In the genomic region with DNA sequence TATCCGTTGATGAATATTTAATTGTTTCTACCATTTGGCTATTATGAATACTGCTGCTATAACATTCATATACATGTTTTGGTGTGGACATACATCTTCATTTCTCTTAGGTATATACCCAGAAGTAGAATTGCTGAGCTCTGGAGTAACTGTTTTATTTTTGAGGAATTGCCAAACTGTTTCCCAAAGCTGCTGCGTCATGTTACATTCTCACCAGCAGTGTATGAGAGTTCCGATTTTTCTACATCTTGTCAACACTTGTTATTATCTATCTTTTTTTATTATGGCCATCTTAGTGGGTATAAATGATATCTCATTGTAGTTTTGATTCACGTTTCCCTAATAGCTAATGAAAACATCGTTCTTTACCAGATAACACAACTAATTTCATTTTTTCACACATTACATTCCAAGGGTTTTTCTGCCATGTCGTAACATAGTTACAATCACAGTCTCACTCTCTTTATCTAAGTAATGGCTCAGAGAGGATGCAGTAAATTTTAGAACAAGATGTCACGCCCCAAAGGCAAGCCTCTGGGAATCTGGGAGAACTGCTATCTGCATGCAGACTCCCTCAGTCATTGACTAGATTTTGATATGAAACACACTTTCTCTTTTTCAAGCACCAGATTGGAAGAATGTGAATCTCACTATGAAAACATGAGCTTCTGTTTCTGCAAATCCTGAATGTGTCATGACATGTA, we compare ENCODE assay signal across 29 cellular contexts. TPM values are rescaled to one million over a fixed set of nuclear protein-coding genes. Genes with fewer than 3 reads are reported as not detected.
"Had no signal": no experiment of that assay in that cellular context is flagged by ENCODE, and none has a peak within 500 bp of the region (broad histone marks: within the 10 kb centered on the region; RNA-seq: fewer than 3 reads in every experiment).

No MANE protein-coding gene starts in this region.

- H3K9me3 ChIP-seq: ascending aorta, colonic mucosa, esophagus squamous epithelium, gastroesophageal sphincter had no signal

- ATAC-seq: activated CD4-positive, CD25-positive, alpha-beta regulatory T cell treated with anti-CD3 and anti-CD28 coated beads, Interleukin-2, amount 50 U/mL, for 24 hours; activated CD8-positive, alpha-beta T cell treated with anti-CD3 and anti-CD28 coated beads for 36 hours; activated T-cell treated with anti-CD3 and anti-CD28 coated beads, Interleukin-2, amount 50 U/mL, for 4 hours; activated T-helper 17 cell treated with anti-CD3 and anti-CD28 coated beads, Interleukin-2, amount 50 U/mL, for 72 hours; gastroesophageal sphincter; T-helper 17 cell had no signal

- DNase-seq: activated B cell treated with CpG ODN at 0.5 μM for 24 hours; activated CD4-positive, alpha-beta T cell treated with anti-CD3 and anti-CD28 coated beads for 48 hours; activated CD4-positive, alpha-beta T cell treated with anti-CD3 and anti-CD28 coated beads, Interleukin-2, amount 50 U/mL, for 1 hour; activated CD4-positive, alpha-beta T cell treated with anti-CD3 and anti-CD28 coated beads, Interleukin-2, amount 50 U/mL, for 48 hours; activated CD8-positive, alpha-beta memory T cell treated with anti-CD3 and anti-CD28 coated beads for 24 hours; activated CD8-positive, alpha-beta T cell treated with anti-CD3 and anti-CD28 coated beads for 36 hours; activated effector memory CD4-positive, alpha-beta T cell treated with Interleukin-2 at 50 U/mL for 16 hours; activated gamma-delta T cell treated with Interleukin-2 at 50 U/mL for 16 hours; activated naive CD4-positive, alpha-beta T cell treated with anti-CD3 and anti-CD28 coated beads, Interleukin-2, amount 50 U/mL, for 16 hours; activated naive CD4-positive, alpha-beta T cell treated with Interleukin-2 at 50 U/mL for 16 hours; activated T-cell treated with anti-CD3 and anti-CD28 coated beads, Interleukin-2, amount 50 U/mL, for 4 hours; brain microvascular endothelial cell; caudate nucleus; cerebellar nuclear complex; colonic mucosa; effector CD8-positive, alpha-beta T cell; esophagus squamous epithelium; foreskin melanocyte; T-helper 1 cell; T-helper 17 cell; T1000; WERI-Rb-1 had no signal

- H3K27ac ChIP-seq: ascending aorta, brain microvascular endothelial cell, colonic mucosa, epithelial cell of prostate, esophagus squamous epithelium, gastroesophageal sphincter, WERI-Rb-1 had no signal

- H3K36me3 ChIP-seq: ascending aorta, brain microvascular endothelial cell, colonic mucosa, esophagus squamous epithelium, gastroesophageal sphincter, WERI-Rb-1 had no signal

- H3K4me3 ChIP-seq: ascending aorta, colonic mucosa, esophagus squamous epithelium, gastroesophageal sphincter had no signal

- H3K27me3 ChIP-seq: ascending aorta, brain microvascular endothelial cell, colonic mucosa, esophagus squamous epithelium, gastroesophageal sphincter had no signal

- FAIRE-seq: endometrium, endothelial cell of umbilical vein had no signal

- H3K4me1 ChIP-seq: ascending aorta, colonic mucosa, esophagus squamous epithelium had no signal

RNA-seq across cellular contexts. Expression of a gene that starts 10.3 kb away (rescaled TPM):
- total RNA-seq: activated CD8-positive, alpha-beta T cell treated with anti-CD3 and anti-CD28 coated beads for 36 hours; activated T-helper 17 cell treated with anti-CD3 and anti-CD28 coated beads, Interleukin-2, amount 50 U/mL, for 72 hours had no signal
